In the genomic region with DNA sequence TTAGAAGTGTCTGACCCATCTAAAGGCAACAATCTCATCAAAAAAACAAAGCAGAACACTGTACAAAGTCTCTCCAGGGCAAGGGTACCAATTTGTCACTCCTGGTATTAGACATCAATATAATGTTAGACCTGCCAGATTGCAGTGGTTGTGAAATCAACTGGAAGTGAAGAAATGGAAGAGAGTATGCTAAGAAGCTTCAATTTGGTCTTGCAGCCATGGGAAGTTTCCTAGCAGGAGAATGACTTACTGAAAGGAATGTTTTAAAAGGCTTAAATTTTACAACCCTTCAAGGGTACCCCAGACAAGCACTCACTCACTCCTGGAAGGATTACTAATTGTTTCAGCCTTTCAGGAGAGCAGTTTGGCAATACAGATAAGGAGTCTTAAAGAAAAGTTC, we compare ENCODE assay signal across 21 cellular contexts. TPM values are rescaled to one million over a fixed set of nuclear protein-coding genes. Genes with fewer than 3 reads are reported as not detected.
DNase-seq lines count a peak whose midpoint lies in the region; ATAC-seq and TF ChIP-seq lines count a peak whose summit lies in the region.
"Had no signal": no experiment of that assay in that cellular context is flagged by ENCODE, and none has a peak within 500 bp of the region (broad histone marks: within the 10 kb centered on the region; RNA-seq: fewer than 3 reads in every experiment).

No MANE protein-coding gene starts in this region.

- H3K4me1 Mint-ChIP-seq in effector memory CD8-positive, alpha-beta T cell (ENCODE audit: low read depth in 2 of 2), result peaks cover 0 to 5% of the 10 kb centered on the region in 2 donors

- POLR2A ChIA-PET in HEK293 (lab: Yijun Ruan, JAX), result no interaction called here

- H3K4me3 Mint-ChIP-seq in effector memory CD8-positive, alpha-beta T cell, result no peak overlapping the region
- H3K4me3 Mint-ChIP-seq: activated T-cell treated with anti-CD3 and anti-CD28 coated beads, Interleukin-2, amount 50 U/mL, for 72 hours; T-helper 2 cell treated with Interferon-gamma antibody and Interleukin-4, amounts not matched to agents 5 μg/mL and 100 μg/mL, for 36 hours had no signal

- no peak overlapping the region for H3K27ac Mint-ChIP-seq in effector memory CD8-positive, alpha-beta T cell
- H3K27ac Mint-ChIP-seq: activated T-cell treated with anti-CD3 and anti-CD28 coated beads, Interleukin-2, amount 50 U/mL, for 72 hours; T-helper 2 cell treated with Interferon-gamma antibody and Interleukin-4, amounts not matched to agents 5 μg/mL and 100 μg/mL, for 36 hours had no signal

- no peaks in the 10 kb centered on the region for H3K9me3 ChIP-seq in HEK293 (ENCODE audit: control insufficient read depth, insufficient read depth, low read depth, low read length)
- H3K9me3 ChIP-seq in mesodermal cell (ENCODE audit: control insufficient read depth, low read length), result no peaks in the 10 kb centered on the region
- H3K9me3 ChIP-seq: BE2C, Peyer's patch had no signal

- H3K27me3 Mint-ChIP-seq in effector memory CD8-positive, alpha-beta T cell, result no peaks in the 10 kb centered on the region

- H3K4me1 ChIP-seq in HEK293 (ENCODE audit: control insufficient read depth, insufficient read depth, low read length), result peaks cover 5% of the 10 kb centered on the region; the same call in 1 of the 2 replicates
- no peaks in the 10 kb centered on the region for H3K4me1 ChIP-seq in mesodermal cell (ENCODE audit: control insufficient read depth, insufficient read depth, low read length, poor library complexity, severe bottlenecking)
- H3K4me1 ChIP-seq: BE2C, Peyer's patch had no signal

- ATAC-seq in effector memory CD8-positive, alpha-beta T cell (replicated peaks), result no peak
- ATAC-seq: activated T-cell treated with anti-CD3 and anti-CD28 coated beads, Interleukin-2, amount 50 U/mL, for 72 hours had no signal

- DNase-seq in EL (peak; percentile 16), dedifferentiated amniotic fluid mesenchymal stem cell (ENCODE audit: extremely low spot score) (peak; percentile 14), HPDE6-E6E7 (ENCODE audit: extremely low spot score) (no peak)
- no peak for DNase-seq in activated T-cell treated with anti-CD3 and anti-CD28 coated beads, Interleukin-2, amount 50 U/mL, for 48 hours
- no peak for DNase-seq in effector memory CD8-positive, alpha-beta T cell
- DNase-seq in activated CD4-positive, alpha-beta T cell treated with anti-CD3 and anti-CD28 coated beads, Interleukin-2, amount 50 U/mL, for 1 hour, result no peak
- DNase-seq: activated naive CD4-positive, alpha-beta T cell treated with anti-CD3 and anti-CD28 coated beads, Interleukin-2, amount 50 U/mL, for 16 hours; activated T-cell treated with anti-CD3 and anti-CD28 coated beads, Interleukin-2, amount 50 U/mL, for 72 hours; BE2C; COR-L47; KBM-7; NCI-H1930; NCI-H446 treated with DMSO at 0.1 percent for 48 hours; nucleus accumbens; Peyer's patch; stimulated activated CD4-positive, alpha-beta T cell treated with anti-CD3 and anti-CD28 coated beads, Interleukin-12 subunit alpha, Interleukin-12 subunit beta, amount 100 ng/mL, for 4 hours had no signal

- CTCF ChIA-PET in HEK293 (lab: Yijun Ruan, JAX), result interaction anchor here (0.6 to 1.3 kb wide), 3 partner anchors 18 to 817 kb away, joined by 3 to 4 read pairs (median 3); no protein-coding TSS in a partner anchor

- H3K27ac ChIP-seq in HEK293 (ENCODE audit: extremely low read depth, low read depth, low read length) (no peak overlapping the region), mesodermal cell (ENCODE audit: low read depth, low read length, severe bottlenecking) (peak overlapping the region; percentile 47)
- H3K27ac ChIP-seq: hepatocyte, Peyer's patch, SK-N-MC had no signal

- H3K36me3 ChIP-seq in HEK293 (ENCODE audit: control insufficient read depth in 2 of 2, insufficient read depth in 1 of 2, low read length in 2 of 2), result no peaks in the 10 kb centered on the region
- no peaks in the 10 kb centered on the region for H3K36me3 ChIP-seq in mesodermal cell (ENCODE audit: control insufficient read depth, insufficient read depth, low read length)
- H3K36me3 ChIP-seq: BE2C, Peyer's patch had no signal

- TF ChIP-seq CTCF in HEK293 (tag by site-specific recombination; IDR thresholded peaks at IDR 0.05), result no peak

- H3K4me3 ChIP-seq in HEK293 (ENCODE audit: low read depth, low read length), result no peak overlapping the region
- no peak overlapping the region for H3K4me3 ChIP-seq in mesodermal cell (ENCODE audit: extremely low read depth, insufficient read depth, low read length, poor library complexity, severe bottlenecking)
- H3K4me3 ChIP-seq: hepatocyte, Peyer's patch, SK-N-MC had no signal

- H3K9me3 Mint-ChIP-seq in effector memory CD8-positive, alpha-beta T cell, result no peaks in the 10 kb centered on the region
- H3K9me3 Mint-ChIP-seq: activated T-cell treated with anti-CD3 and anti-CD28 coated beads, Interleukin-2, amount 50 U/mL, for 72 hours; T-helper 2 cell treated with Interferon-gamma antibody and Interleukin-4, amounts not matched to agents 5 μg/mL and 100 μg/mL, for 36 hours had no signal

- H3K36me3 Mint-ChIP-seq in effector memory CD8-positive, alpha-beta T cell (ENCODE audit: insufficient read depth), result no peaks in the 10 kb centered on the region

TF ChIP-seq in HEK293, 187 proteins besides CTCF, POLR2A, EP300 and RAD21:
- 0 out of 2 replicates have a peak, but pooled peaks have one; percentile 32 for TF ChIP-seq TRIM28 (IDR thresholded peaks at IDR 0.05; ENCODE audit: borderline replicate concordance, low read length)
- no peak for TF ChIP-seq PRDM1 (tag by site-specific recombination; IDR thresholded peaks at IDR 0.05)
- TF ChIP-seq ZSCAN30 (tag by site-specific recombination; IDR thresholded peaks at IDR 0.05), result 0 out of 2 replicates have a peak, but pooled peaks have one; percentile 28
- TF ChIP-seq ZBTB10 (tag by site-specific recombination; IDR thresholded peaks at IDR 0.05), result 0 out of 2 replicates have a peak, but pooled peaks have one; percentile 26
- TF ChIP-seq FEZF1 (tag by site-specific recombination; IDR thresholded peaks at IDR 0.05), result peak; percentile 21; the same call in 1 of the 2 replicates
- TF ChIP-seq ZNF324 (tag by site-specific recombination; IDR thresholded peaks at IDR 0.05), result no peak
- TF ChIP-seq ZBTB20 (tag by site-specific recombination; IDR thresholded peaks at IDR 0.05), result peak; percentile 60; the same call in 1 of the 2 replicates
- TF ChIP-seq ZNF398 (tag by site-specific recombination; IDR thresholded peaks at IDR 0.05), result no peak
- no peak for TF ChIP-seq ZNF776 (tag by site-specific recombination; IDR thresholded peaks at IDR 0.05; ENCODE audit: borderline replicate concordance)

RNA-seq across cellular contexts. Expression of gene LLPH, which starts 18.9 kb away (rescaled TPM):
- 19.8 TPM for polyA plus RNA-seq in mesodermal cell (2013, experiment 1 of 2)
- polyA plus RNA-seq in mesodermal cell (2013, experiment 2 of 2), result 29.2 TPM

RNA-seq across cellular contexts. Expression of gene TMBIM4, which starts 58.2 kb away (rescaled TPM):
- 40.3 TPM for polyA plus RNA-seq in mesodermal cell (2013, experiment 1 of 2)
- polyA plus RNA-seq in mesodermal cell (2013, experiment 2 of 2), result 45.7 TPM

Comparison
In these comparisons a context has a peak if more than half of its experiments do, and no peak if none do; other contexts are left out.
1. DNase-seq: peak in EL (single experiment) and dedifferentiated amniotic fluid mesenchymal stem cell (single experiment); none in HPDE6-E6E7 (single experiment), activated T-cell treated with anti-CD3 and anti-CD28 coated beads, Interleukin-2, amount 50 U/mL, for 48 hours (0 of 2), effector memory CD8-positive, alpha-beta T cell (0 of 3) and activated CD4-positive, alpha-beta T cell treated with anti-CD3 and anti-CD28 coated beads, Interleukin-2, amount 50 U/mL, for 1 hour (single experiment).